26 cellular contexts compared by ENCODE assay signal in genomic region chr2:239791727-239792648, GRCh38.
DNase-seq lines count a peak whose midpoint lies in the region; ATAC-seq, FAIRE-seq and TF ChIP-seq lines count a peak whose summit lies in the region.
"Had no signal": no experiment of that assay in that cellular context is flagged by ENCODE, and none has a peak within 500 bp of the region (broad histone marks: within the 10 kb centered on the region; RNA-seq: fewer than 3 reads in every experiment).

No MANE protein-coding gene starts in this region.

- H3K27ac ChIP-seq in GM23338 (ENCODE audit: low read depth) (no peak overlapping the region), HepG2 (ENCODE audit: extremely low read length, insufficient read depth, low read length) (no peak overlapping the region), transverse colon (no peak overlapping the region)
- H3K27ac ChIP-seq: adrenal gland, breast epithelium, C4-2B, colonic mucosa, HL-60, uterus, WERI-Rb-1 had no signal

- H2AFZ ChIP-seq in GM23338: no peak overlapping the region
- H2AFZ ChIP-seq in HepG2 (ENCODE audit: low read length): no peak overlapping the region

- in situ Hi-C loops in HepG2 (cut with HindIII; ENCODE audit: extremely low pct_ligation_motif_present, low pct_unique_long_range_greater_than_20kb) (no loop called here), transverse colon (cut with MboI; ENCODE audit: low pct_ligation_motif_present in 1 of 4, low pct_unique_long_range_greater_than_20kb in 1 of 4, low sequenced_read_pairs in 3 of 4) (no loop called here)

- no peak for FAIRE-seq in HepG2 (lab: Jason Lieb, UNC)
- no peak for FAIRE-seq in RCC 7860 (lab: Jason Lieb, UNC)
- FAIRE-seq: D721Med, endometrium, islet of Langerhans had no signal

- H3K27me3 Mint-ChIP-seq in GM23338 (ENCODE audit: insufficient read depth, low read depth, poor library complexity): peaks cover 10% of the 10 kb centered on the region

- no peaks in the 10 kb centered on the region for H4K20me1 ChIP-seq in GM23338 (replicated peaks; ENCODE audit: insufficient read depth)
- no peaks in the 10 kb centered on the region; the same call in 1 of the 2 replicates for H4K20me1 ChIP-seq in HepG2 (ENCODE audit: insufficient read depth, low read length)

- no peak overlapping the region for H3K27ac Mint-ChIP-seq in GM23338

- H3K4me1 ChIP-seq in GM23338 (ENCODE audit: insufficient read depth) (no peaks in the 10 kb centered on the region), HepG2 (ENCODE audit: insufficient read depth, low read length) (no peaks in the 10 kb centered on the region), transverse colon (no peaks in the 10 kb centered on the region)
- H3K4me1 ChIP-seq: breast epithelium, colonic mucosa, HAP-1, uterus had no signal

- H3K4me3 ChIP-seq in GM23338: no peak overlapping the region
- no peak overlapping the region for H3K4me3 ChIP-seq in HepG2 (replicated peaks in 1 of 3; ENCODE audit: insufficient read depth in 1 of 3, low read depth in 2 of 3, low read length in 3 of 3)
- no peak overlapping the region for H3K4me3 ChIP-seq in transverse colon
- H3K4me3 ChIP-seq: adrenal gland, breast epithelium, colonic mucosa, HAP-1, lung, uterus had no signal

- H3K36me3 ChIP-seq in GM23338 (ENCODE audit: insufficient read depth): no peaks in the 10 kb centered on the region
- no peaks in the 10 kb centered on the region for H3K36me3 ChIP-seq in HepG2 (replicated peaks in 1 of 2; ENCODE audit: control insufficient read depth in 1 of 2, insufficient read depth in 2 of 2, low read length in 2 of 2)
- H3K36me3 ChIP-seq in transverse colon: no peaks in the 10 kb centered on the region
- H3K36me3 ChIP-seq: adrenal gland, breast epithelium, colonic mucosa, HAP-1, uterus, WERI-Rb-1 had no signal

- POLR2A ChIA-PET in HepG2 (lab: Yijun Ruan, JAX): no interaction called here

- whole genome bisulfite sequencing in HepG2 (ENCODE audit: low lambda C conversion rate): 19% methylated on average over 20 of the region's 27 CpGs
- 59 to 74% methylated on average over 2 to 27 of the region's 27 CpGs for WGBS in transverse colon (ENCODE audit: low coverage in 1 of 2), 2 donors

- intact Hi-C loops in HepG2 (cut with micrococcal nuclease; ENCODE audit: unreplicated experiment): no loop called here
- intact Hi-C loops in transverse colon (cut with DNase I; ENCODE audit: low total_unique reads): no loop called here

- BruUV-seq in HepG2 (replicated peaks; lab: Mats Ljungman, UMichigan): no TSS peak

- H3K9ac ChIP-seq in HepG2 (ENCODE audit: insufficient read depth, low read depth, low read length): no peak overlapping the region

- H3K9me3 ChIP-seq in HepG2 (ENCODE audit: low read length): no peaks in the 10 kb centered on the region; the same call in 1 of the 2 replicates
- H3K9me3 ChIP-seq in transverse colon: no peaks in the 10 kb centered on the region
- H3K9me3 ChIP-seq: colonic mucosa, HAP-1, uterus had no signal

- H3K4me1 Mint-ChIP-seq in GM23338: 0 out of 3 replicates have a peak, but pooled peaks cover 2% of the 10 kb centered on the region

- no peaks in the 10 kb centered on the region for H3F3A ChIP-seq in GM23338 (replicated peaks; ENCODE audit: low read depth)

- no peak for TF ChIP-seq POLR2A in HepG2 (IDR thresholded peaks at IDR 0.05; ENCODE audit: insufficient read depth in 1 of 2, low read depth in 2 of 2, low read length in 2 of 2)
- TF ChIP-seq POLR2A in transverse colon (IDR thresholded peaks at IDR 0.05): no peak

- CTCF ChIA-PET in HepG2 (lab: Yijun Ruan, JAX; ENCODE audit: low intra/inter-chr PET ratio, low total read pairs): no interaction called here

- ATAC-seq in GM23338 (peak; percentile 42), HepG2 (peak; percentile 41; the same call in 2 of the 3 replicates)

- H3K79me2 ChIP-seq in GM23338 (replicated peaks; ENCODE audit: insufficient read depth): no peaks in the 10 kb centered on the region
- no peaks in the 10 kb centered on the region for H3K79me2 ChIP-seq in HepG2 (ENCODE audit: insufficient read depth, low read length)

- peak; percentile 20 for DNase-seq in activated CD8-positive, alpha-beta memory T cell treated with anti-CD3 and anti-CD28 coated beads, Interleukin-2, amount 50 U/mL, for 48 hours
- DNase-seq in activated CD8-positive, alpha-beta memory T cell treated with anti-CD3 and anti-CD28 coated beads for 24 hours: no peak
- DNase-seq in GM23338 (ENCODE audit: low spot score): no peak
- DNase-seq in HepG2 (ENCODE audit: low spot score): no peak
- peak; percentile 3 for DNase-seq in transverse colon
- DNase-seq in A172 (ENCODE audit: low spot score): no peak
- no peak for DNase-seq in RCC 7860 (ENCODE audit: low spot score)
- no peak for DNase-seq in HUDEP-2 (lab: John Stamatoyannopoulos, UW; ENCODE audit: unreplicated experiment in 76 of 76)
- DNase-seq: ACHN, colonic mucosa, NCI-H1048, NCI-H2081, NCI-H345, NCI-H82, T-helper 9 cell, uterus, WERI-Rb-1 had no signal

- H3K27me3 ChIP-seq in GM23338 (ENCODE audit: insufficient read depth) (no peaks in the 10 kb centered on the region), HepG2 (ENCODE audit: control insufficient read depth in 1 of 2, insufficient read depth in 2 of 2, low read length in 2 of 2) (peaks cover 5 to 51% of the 10 kb centered on the region in 2 experiments), transverse colon (no peaks in the 10 kb centered on the region)
- H3K27me3 ChIP-seq: adrenal gland, breast epithelium, colonic mucosa, uterus had no signal

- H3K4me3 Mint-ChIP-seq in GM23338: no peak overlapping the region

- H3K4me2 ChIP-seq in GM23338: no peak overlapping the region
- H3K4me2 ChIP-seq in HepG2 (ENCODE audit: low read depth, low read length): no peak overlapping the region

- peaks cover 4% of the 10 kb centered on the region; the same call in 2 of the 3 replicates for H3K9me3 Mint-ChIP-seq in GM23338

- TF ChIP-seq EP300 in HepG2 (IDR thresholded peaks at IDR 0.05; ENCODE audit: low read depth in 2 of 2, low read length in 2 of 2): no peak
- TF ChIP-seq EP300 in HepG2 (CRISPR knock-in tag; IDR thresholded peaks at IDR 0.05; ENCODE audit: borderline replicate concordance): no peak
- TF ChIP-seq EP300 in transverse colon (IDR thresholded peaks at IDR 0.05; ENCODE audit: low read depth): no peak

- H3K36me3 Mint-ChIP-seq in GM23338 (ENCODE audit: low read depth): no peaks in the 10 kb centered on the region

- TF ChIP-seq CTCF in GM23338 (conservative IDR thresholded peaks at IDR 0.05; ENCODE audit: low read depth in 2 of 2): no peak
- no peak for TF ChIP-seq CTCF in HepG2 (CRISPR knock-in tag; IDR thresholded peaks at IDR 0.05)
- TF ChIP-seq CTCF in transverse colon (IDR thresholded peaks at IDR 0.05): no peak

- TF ChIP-seq RAD21 in HepG2 (CRISPR knock-in tag; IDR thresholded peaks at IDR 0.05): no peak

- no peaks in the 10 kb centered on the region for H3K9me2 ChIP-seq in GM23338 (ENCODE audit: insufficient read depth)

TF ChIP-seq in GM23338, 12 proteins besides CTCF, POLR2A, EP300 and RAD21 (continues in another document):
- no peak for TF ChIP-seq ETS1 (IDR thresholded peaks at IDR 0.05)
- no peak for TF ChIP-seq POLR2AphosphoS5 (IDR thresholded peaks at IDR 0.05; ENCODE audit: low read depth)

TF ChIP-seq in HepG2, 621 proteins besides CTCF, POLR2A, EP300 and RAD21:
- peak; percentile 21; the same call in 1 of the 2 replicates for TF ChIP-seq RNF2 (conservative IDR thresholded peaks at IDR 0.05; ENCODE audit: low read depth)
- TF ChIP-seq ZNF878 (CRISPR knock-in tag; IDR thresholded peaks at IDR 0.05): no peak

Comparison
In these comparisons a context has a peak if more than half of its experiments do, and no peak if none do; other contexts are left out.
1. DNase-seq: peak in activated CD8-positive, alpha-beta memory T cell treated with anti-CD3 and anti-CD28 coated beads, Interleukin-2, amount 50 U/mL, for 48 hours (single experiment) and transverse colon (single experiment); none in activated CD8-positive, alpha-beta memory T cell treated with anti-CD3 and anti-CD28 coated beads for 24 hours (single experiment), GM23338 (single experiment), HepG2 (single experiment), A172 (single experiment), RCC 7860 (single experiment) and HUDEP-2 (0 of 76).